In the genomic region with DNA sequence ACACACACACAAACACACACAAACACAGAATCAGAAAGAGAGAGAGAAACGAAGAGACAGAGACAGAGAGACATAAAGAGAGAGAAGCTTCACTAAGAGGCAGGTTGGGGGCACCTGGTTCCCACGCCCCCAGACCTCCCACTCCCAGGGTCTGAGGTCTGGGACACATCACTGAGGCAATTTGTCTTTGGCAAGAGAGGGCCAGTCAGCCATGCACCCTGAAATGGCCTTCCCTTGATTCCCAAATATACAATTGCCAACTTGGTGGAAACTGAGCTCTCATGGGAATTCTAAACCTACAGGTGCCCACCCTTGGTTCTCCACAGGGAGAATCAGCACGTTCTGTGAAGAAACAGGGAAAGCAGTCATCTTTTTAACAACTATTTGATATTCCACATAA, we compare ENCODE assay signal across 2 cellular contexts.
TF ChIP-seq lines count a peak whose summit lies in the region.

No MANE protein-coding gene starts in this region.

TF ChIP-seq in endothelial cell of umbilical vein, 7 proteins besides CTCF, POLR2A, EP300 and RAD21 (continued from another document):
- TF ChIP-seq FOS (IDR thresholded peaks at IDR 0.05; ENCODE audit: borderline replicate concordance, insufficient read depth, low read length), result no peak
- TF ChIP-seq, protein P1, sequence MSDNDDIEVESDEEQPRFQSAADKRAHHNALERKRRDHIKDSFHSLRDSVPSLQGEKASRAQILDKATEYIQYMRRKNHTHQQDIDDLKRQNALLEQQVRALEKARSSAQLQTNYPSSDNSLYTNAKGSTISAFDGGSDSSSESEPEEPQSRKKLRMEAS (IDR thresholded peaks at IDR 0.05; ENCODE audit: insufficient read depth, insufficient read length), result no peak

TF ChIP-seq in GM23338, 12 proteins besides CTCF, POLR2A, EP300 and RAD21 (continued from another document):
- TF ChIP-seq, protein P2, sequence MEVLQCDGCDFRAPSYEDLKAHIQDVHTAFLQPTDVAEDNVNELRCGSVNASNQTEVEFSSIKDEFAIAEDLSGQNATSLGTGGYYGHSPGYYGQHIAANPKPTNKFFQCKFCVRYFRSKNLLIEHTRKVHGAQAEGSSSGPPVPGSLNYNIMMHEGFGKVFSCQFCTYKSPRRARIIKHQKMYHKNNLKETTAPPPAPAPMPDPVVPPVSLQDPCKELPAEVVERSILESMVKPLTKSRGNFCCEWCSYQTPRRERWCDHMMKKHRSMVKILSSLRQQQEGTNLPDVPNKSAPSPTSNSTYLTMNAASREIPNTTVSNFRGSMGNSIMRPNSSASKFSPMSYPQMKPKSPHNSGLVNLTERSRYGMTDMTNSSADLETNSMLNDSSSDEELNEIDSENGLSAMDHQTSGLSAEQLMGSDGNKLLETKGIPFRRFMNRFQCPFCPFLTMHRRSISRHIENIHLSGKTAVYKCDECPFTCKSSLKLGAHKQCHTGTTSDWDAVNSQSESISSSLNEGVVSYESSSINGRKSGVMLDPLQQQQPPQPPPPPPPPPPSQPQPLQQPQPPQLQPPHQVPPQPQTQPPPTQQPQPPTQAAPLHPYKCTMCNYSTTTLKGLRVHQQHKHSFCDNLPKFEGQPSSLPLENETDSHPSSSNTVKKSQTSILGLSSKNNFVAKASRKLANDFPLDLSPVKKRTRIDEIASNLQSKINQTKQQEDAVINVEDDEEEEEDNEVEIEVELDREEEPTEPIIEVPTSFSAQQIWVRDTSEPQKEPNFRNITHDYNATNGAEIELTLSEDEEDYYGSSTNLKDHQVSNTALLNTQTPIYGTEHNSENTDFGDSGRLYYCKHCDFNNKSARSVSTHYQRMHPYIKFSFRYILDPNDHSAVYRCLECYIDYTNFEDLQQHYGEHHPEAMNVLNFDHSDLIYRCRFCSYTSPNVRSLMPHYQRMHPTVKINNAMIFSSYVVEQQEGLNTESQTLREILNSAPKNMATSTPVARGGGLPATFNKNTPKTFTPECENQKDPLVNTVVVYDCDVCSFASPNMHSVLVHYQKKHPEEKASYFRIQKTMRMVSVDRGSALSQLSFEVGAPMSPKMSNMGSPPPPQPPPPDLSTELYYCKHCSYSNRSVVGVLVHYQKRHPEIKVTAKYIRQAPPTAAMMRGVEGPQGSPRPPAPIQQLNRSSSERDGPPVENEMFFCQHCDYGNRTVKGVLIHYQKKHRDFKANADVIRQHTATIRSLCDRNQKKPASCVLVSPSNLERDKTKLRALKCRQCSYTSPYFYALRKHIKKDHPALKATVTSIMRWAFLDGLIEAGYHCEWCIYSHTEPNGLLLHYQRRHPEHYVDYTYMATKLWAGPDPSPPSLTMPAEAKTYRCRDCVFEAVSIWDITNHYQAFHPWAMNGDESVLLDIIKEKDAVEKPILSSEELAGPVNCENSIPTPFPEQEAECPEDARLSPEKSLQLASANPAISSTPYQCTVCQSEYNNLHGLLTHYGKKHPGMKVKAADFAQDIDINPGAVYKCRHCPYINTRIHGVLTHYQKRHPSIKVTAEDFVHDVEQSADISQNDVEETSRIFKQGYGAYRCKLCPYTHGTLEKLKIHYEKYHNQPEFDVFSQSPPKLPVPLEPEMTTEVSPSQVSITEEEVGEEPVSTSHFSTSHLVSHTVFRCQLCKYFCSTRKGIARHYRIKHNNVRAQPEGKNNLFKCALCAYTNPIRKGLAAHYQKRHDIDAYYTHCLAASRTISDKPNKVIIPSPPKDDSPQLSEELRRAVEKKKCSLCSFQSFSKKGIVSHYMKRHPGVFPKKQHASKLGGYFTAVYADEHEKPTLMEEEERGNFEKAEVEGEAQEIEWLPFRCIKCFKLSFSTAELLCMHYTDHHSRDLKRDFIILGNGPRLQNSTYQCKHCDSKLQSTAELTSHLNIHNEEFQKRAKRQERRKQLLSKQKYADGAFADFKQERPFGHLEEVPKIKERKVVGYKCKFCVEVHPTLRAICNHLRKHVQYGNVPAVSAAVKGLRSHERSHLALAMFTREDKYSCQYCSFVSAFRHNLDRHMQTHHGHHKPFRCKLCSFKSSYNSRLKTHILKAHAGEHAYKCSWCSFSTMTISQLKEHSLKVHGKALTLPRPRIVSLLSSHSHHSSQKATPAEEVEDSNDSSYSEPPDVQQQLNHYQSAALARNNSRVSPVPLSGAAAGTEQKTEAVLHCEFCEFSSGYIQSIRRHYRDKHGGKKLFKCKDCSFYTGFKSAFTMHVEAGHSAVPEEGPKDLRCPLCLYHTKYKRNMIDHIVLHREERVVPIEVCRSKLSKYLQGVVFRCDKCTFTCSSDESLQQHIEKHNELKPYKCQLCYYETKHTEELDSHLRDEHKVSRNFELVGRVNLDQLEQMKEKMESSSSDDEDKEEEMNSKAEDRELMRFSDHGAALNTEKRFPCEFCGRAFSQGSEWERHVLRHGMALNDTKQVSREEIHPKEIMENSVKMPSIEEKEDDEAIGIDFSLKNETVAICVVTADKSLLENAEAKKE (CRISPR knock-in tag; IDR thresholded peaks at IDR 0.05), result no peak
- TF ChIP-seq EZH2phosphoT487 (IDR thresholded peaks at IDR 0.05; ENCODE audit: unreplicated experiment), result no peak
